Comparison of ENCODE assay signal across 1 cellular context in the genomic region with DNA sequence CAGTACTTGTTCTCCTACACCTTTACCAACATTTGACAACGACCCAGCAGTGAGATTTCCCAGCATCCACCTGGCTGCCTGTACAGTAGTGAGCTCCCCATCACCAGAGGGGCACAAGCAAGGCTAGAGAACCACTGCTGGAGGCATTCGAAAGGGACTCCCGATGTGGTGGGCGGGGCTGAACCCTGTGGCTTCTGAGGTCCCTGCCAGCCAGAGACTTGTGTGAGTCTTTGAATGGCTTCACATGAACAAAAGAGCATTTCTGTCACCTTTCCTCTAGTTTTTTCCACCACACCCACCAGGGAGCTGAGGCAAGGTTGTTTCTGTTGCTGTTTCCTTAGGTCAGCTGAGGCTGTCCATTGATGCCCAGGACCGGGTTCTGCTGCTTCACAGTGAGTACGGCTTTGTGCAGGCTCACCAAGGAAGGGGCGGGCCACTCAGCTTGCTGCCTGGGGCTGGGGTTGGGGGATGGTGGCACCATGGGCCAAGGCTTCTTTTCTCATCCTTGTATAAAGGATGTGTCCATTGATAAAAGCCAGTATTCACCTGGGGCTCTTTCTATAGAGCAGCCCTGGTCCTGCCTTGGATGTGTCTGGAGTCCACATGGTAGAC.
TF ChIP-seq lines count a peak whose summit lies in the region.

No MANE protein-coding gene starts in this region.

TF ChIP-seq in H1, 55 proteins besides CTCF, POLR2A, EP300 and RAD21 (continued from another document):
- TF ChIP-seq, protein P1, sequence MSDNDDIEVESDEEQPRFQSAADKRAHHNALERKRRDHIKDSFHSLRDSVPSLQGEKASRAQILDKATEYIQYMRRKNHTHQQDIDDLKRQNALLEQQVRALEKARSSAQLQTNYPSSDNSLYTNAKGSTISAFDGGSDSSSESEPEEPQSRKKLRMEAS (IDR thresholded peaks at IDR 0.05): no peak
- TF ChIP-seq JUN (IDR thresholded peaks at IDR 0.05; ENCODE audit: low read depth, low read length): no peak
- TF ChIP-seq CHD2 (IDR thresholded peaks at IDR 0.05; ENCODE audit: low read length): no peak
- TF ChIP-seq HDAC2 (IDR thresholded peaks at IDR 0.05; ENCODE audit: borderline replicate concordance in 1 of 2, low read depth in 2 of 2, low read length in 2 of 2): peak in 1 of 2 experiments; percentile 82; a peak in 1 of 4 replicates
- peak; percentile 90; the same call in 1 of the 2 replicates for TF ChIP-seq KDM1A (IDR thresholded peaks at IDR 0.05; ENCODE audit: borderline replicate concordance, low read length)
